Comparison of ENCODE assay signal across 30 cellular contexts in the genomic region with DNA sequence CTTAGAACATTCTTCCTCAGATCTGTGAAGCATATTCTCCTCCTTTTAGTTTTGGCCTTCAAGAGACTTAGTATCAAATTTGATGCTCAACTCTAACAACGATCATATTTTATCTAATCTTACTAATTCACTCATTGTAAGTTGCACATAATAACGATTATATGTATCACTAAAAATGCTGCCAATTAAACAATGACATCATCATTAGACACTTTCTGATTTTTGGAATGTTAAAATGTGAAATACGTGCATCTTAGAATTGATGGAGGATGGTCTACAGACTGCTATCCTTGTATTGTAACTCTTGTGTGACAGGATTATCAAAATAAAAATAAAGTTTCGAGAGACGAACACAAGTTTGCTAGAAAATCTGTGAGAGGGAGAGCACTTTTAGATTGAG.
"Had no signal": no experiment of that assay in that cellular context is flagged by ENCODE, and none has a peak within 500 bp of the region (broad histone marks: within the 10 kb centered on the region; RNA-seq: fewer than 3 reads in every experiment).

No MANE protein-coding gene starts in this region.

- DNase-seq: hypothalamus; immature natural killer cell; kidney; left colon; left lung; lower lobe of right lung; mammary epithelial cell; mesendoderm; naive B cell; natural killer cell; nephron progenitor cell; ovary; stimulated activated CD4-positive, alpha-beta T cell treated with anti-CD3 and anti-CD28 coated beads, Interleukin-12 subunit alpha, Interleukin-12 subunit beta, amount 100 ng/mL, for 4 hours; stimulated activated CD4-positive, alpha-beta T cell treated with anti-CD3 and anti-CD28 coated beads, Interleukin-15, amount 100 ng/mL, for 24 hours; stimulated activated CD4-positive, alpha-beta T cell treated with anti-CD3 and anti-CD28 coated beads, Interleukin-2, amount 100 ng/mL, for 24 hours; stimulated activated CD4-positive, alpha-beta T cell treated with anti-CD3 and anti-CD28 coated beads, Interleukin-4, amount 100 ng/mL, for 1 hour; stimulated activated naive B cell treated with anti-CD40 and anti-IgM and Interleukin-4, amounts not matched to agents 10 μg/mL and 1 μg/mL and 100 μg/mL, for 72 hours; stimulated activated naive CD8-positive, alpha-beta T cell treated with anti-CD3 and anti-CD28 coated beads, Interleukin-15, Interleukin-2, amounts not matched to agents 100 U/mL and 50 U/mL, for 24 hours; stomach; testis; thyroid gland; transverse colon; upper lobe of left lung had no signal

- H3K27me3 Mint-ChIP-seq: naive B cell; progenitor cell of endocrine pancreas; stimulated activated naive B cell treated with anti-CD40 and anti-IgM and Interleukin-4, amounts not matched to agents 10 μg/mL and 1 μg/mL and 100 μg/mL, for 72 hours had no signal

- H3K9me3 ChIP-seq: lower lobe of right lung, ovary, right atrium auricular region, stomach, testis, thyroid gland, transverse colon, upper lobe of left lung, vagina had no signal

- H3K27ac ChIP-seq: left lung, lower lobe of right lung, ovary, right atrium auricular region, skin epidermis, stomach, testis, thyroid gland, transverse colon, upper lobe of left lung, vagina had no signal

- H3K4me3 ChIP-seq: left lung, lower lobe of right lung, ovary, right atrium auricular region, skin epidermis, stomach, testis, thyroid gland, transverse colon, upper lobe of left lung, vagina had no signal

- ATAC-seq: left colon; left lung; lower lobe of right lung; natural killer cell; sciatic nerve; stimulated activated naive B cell treated with anti-CD40 and anti-IgM and Interleukin-4, amounts not matched to agents 10 μg/mL and 1 μg/mL and 100 μg/mL, for 72 hours; stimulated activated naive CD8-positive, alpha-beta T cell treated with anti-CD3 and anti-CD28 coated beads, Interleukin-15, Interleukin-2, amounts not matched to agents 100 U/mL and 50 U/mL, for 24 hours had no signal

- H3K4me1 Mint-ChIP-seq: immature natural killer cell; mesothelial cell of epicardium; naive B cell; natural killer cell; stimulated activated naive B cell treated with anti-CD40 and anti-IgM and Interleukin-4, amounts not matched to agents 10 μg/mL and 1 μg/mL and 100 μg/mL, for 72 hours had no signal

- H3K36me3 Mint-ChIP-seq: immature natural killer cell; mesothelial cell of epicardium; naive B cell; natural killer cell; stimulated activated naive B cell treated with anti-CD40 and anti-IgM and Interleukin-4, amounts not matched to agents 10 μg/mL and 1 μg/mL and 100 μg/mL, for 72 hours had no signal

- H3K27me3 ChIP-seq: left lung, ovary, right atrium auricular region, stomach, testis, thyroid gland, transverse colon, upper lobe of left lung, vagina had no signal

- H3K4me3 Mint-ChIP-seq: immature natural killer cell; mesothelial cell of epicardium; naive B cell; natural killer cell; nephron progenitor cell; stimulated activated naive B cell treated with anti-CD40 and anti-IgM and Interleukin-4, amounts not matched to agents 10 μg/mL and 1 μg/mL and 100 μg/mL, for 72 hours had no signal

- H3K36me3 ChIP-seq: left lung, lower lobe of right lung, ovary, right atrium auricular region, stomach, thyroid gland, transverse colon, upper lobe of left lung, vagina had no signal

- FAIRE-seq: islet of Langerhans, kidney had no signal

- H3K4me1 ChIP-seq: left lung, lower lobe of right lung, right atrium auricular region, stomach, testis, thyroid gland, transverse colon, upper lobe of left lung, vagina had no signal

- H3K9me3 Mint-ChIP-seq: nephron progenitor cell had no signal

- H3K27ac Mint-ChIP-seq: immature natural killer cell; mesothelial cell of epicardium; natural killer cell; nephron progenitor cell; progenitor cell of endocrine pancreas; stimulated activated naive B cell treated with anti-CD40 and anti-IgM and Interleukin-4, amounts not matched to agents 10 μg/mL and 1 μg/mL and 100 μg/mL, for 72 hours had no signal
